Comparison of ENCODE assay signal across 27 cellular contexts in genomic region chr6:17861361-17861760, GRCh38.
"Had no signal": no experiment of that assay in that cellular context is flagged by ENCODE, and none has a peak within 500 bp of the region (broad histone marks: within the 10 kb centered on the region; RNA-seq: fewer than 3 reads in every experiment).

No MANE protein-coding gene starts in this region.

- H3K9me3 Mint-ChIP-seq: immature natural killer cell; mesothelial cell of epicardium; natural killer cell treated with Interleukin-12 subunit alpha and Interleukin-12 subunit beta and Interleukin-15 and Interleukin-18, amount 100 ng/mL, for 72 hours; neural crest cell; stimulated activated memory B cell treated with anti-CD40 and anti-IgM and Interleukin-4, amounts not matched to agents 10 μg/mL and 1 μg/mL and 100 μg/mL, for 72 hours; type B pancreatic cell had no signal

- H3K4me3 Mint-ChIP-seq: immature natural killer cell; mesothelial cell of epicardium; naive B cell; natural killer cell treated with Interleukin-12 subunit alpha and Interleukin-12 subunit beta and Interleukin-15 and Interleukin-18, amount 100 ng/mL, for 72 hours; neural crest cell; stimulated activated memory B cell treated with anti-CD40 and anti-IgM and Interleukin-4, amounts not matched to agents 10 μg/mL and 1 μg/mL and 100 μg/mL, for 72 hours; type B pancreatic cell had no signal

- H3K36me3 Mint-ChIP-seq: immature natural killer cell; mesothelial cell of epicardium; naive B cell; natural killer cell treated with Interleukin-12 subunit alpha and Interleukin-12 subunit beta and Interleukin-15 and Interleukin-18, amount 100 ng/mL, for 72 hours; type B pancreatic cell had no signal

- H3K9ac ChIP-seq: parathyroid adenoma had no signal

- H3K4me3 ChIP-seq: esophagus muscularis mucosa, lung, mucosa of descending colon, psoas muscle, sigmoid colon, suprapubic skin, tibial artery had no signal

- H3K27ac ChIP-seq: neutrophil, parathyroid adenoma, psoas muscle, suprapubic skin had no signal

- H3K36me3 ChIP-seq: esophagus muscularis mucosa, sigmoid colon, suprapubic skin, tibial artery had no signal

- H3K27me3 ChIP-seq: esophagus muscularis mucosa, neutrophil, sigmoid colon, suprapubic skin, tibial artery had no signal

- DNase-seq: cerebellar nuclear complex; effector CD8-positive, alpha-beta T cell; foreskin melanocyte; hypothalamus; immature natural killer cell; islet precursor cell; kidney glomerular epithelial cell; mesenchymal stem cell; mucosa of descending colon; naive B cell; psoas muscle; right cardiac atrium; sigmoid colon; stimulated activated CD4-positive, alpha-beta T cell treated with anti-CD3 and anti-CD28 coated beads, Interleukin-2, amount 100 ng/mL, for 24 hours; stimulated activated CD4-positive, alpha-beta T cell treated with anti-CD3 and anti-CD28 coated beads, Interleukin-4, amount 100 ng/mL, for 24 hours; stimulated activated naive CD8-positive, alpha-beta T cell treated with anti-CD3 and anti-CD28 coated beads, Interleukin-15, Interleukin-2, amounts not matched to agents 100 U/mL and 50 U/mL, for 24 hours; tibial artery had no signal

- H3K9me3 ChIP-seq: esophagus muscularis mucosa, mucosa of descending colon, neutrophil, psoas muscle, sigmoid colon, suprapubic skin, tibial artery had no signal

- H3K4me1 Mint-ChIP-seq: naive B cell; stimulated activated memory B cell treated with anti-CD40 and anti-IgM and Interleukin-4, amounts not matched to agents 10 μg/mL and 1 μg/mL and 100 μg/mL, for 72 hours had no signal

- H3K27ac Mint-ChIP-seq: immature natural killer cell; mesothelial cell of epicardium; naive B cell; natural killer cell treated with Interleukin-12 subunit alpha and Interleukin-12 subunit beta and Interleukin-15 and Interleukin-18, amount 100 ng/mL, for 72 hours; stimulated activated memory B cell treated with anti-CD40 and anti-IgM and Interleukin-4, amounts not matched to agents 10 μg/mL and 1 μg/mL and 100 μg/mL, for 72 hours; type B pancreatic cell had no signal

- ATAC-seq: mucosa of descending colon; natural killer cell treated with Interleukin-12 subunit alpha and Interleukin-12 subunit beta and Interleukin-15 and Interleukin-18, amount 100 ng/mL, for 72 hours; psoas muscle; right cardiac atrium; stimulated activated memory B cell treated with anti-CD40 and anti-IgM and Interleukin-4, amounts not matched to agents 10 μg/mL and 1 μg/mL and 100 μg/mL, for 72 hours; stimulated activated naive CD8-positive, alpha-beta T cell treated with anti-CD3 and anti-CD28 coated beads, Interleukin-15, Interleukin-2, amounts not matched to agents 100 U/mL and 50 U/mL, for 24 hours had no signal

- H3K27me3 Mint-ChIP-seq: naive B cell; stimulated activated memory B cell treated with anti-CD40 and anti-IgM and Interleukin-4, amounts not matched to agents 10 μg/mL and 1 μg/mL and 100 μg/mL, for 72 hours; type B pancreatic cell had no signal
